Comparison of ENCODE assay signal across 22 cellular contexts in genomic region chr6:165922309-165922794, GRCh38.
DNase-seq lines count a peak whose midpoint lies in the region; ATAC-seq and TF ChIP-seq lines count a peak whose summit lies in the region.
"Had no signal": no experiment of that assay in that cellular context is flagged by ENCODE, and none has a peak within 500 bp of the region (broad histone marks: within the 10 kb centered on the region; RNA-seq: fewer than 3 reads in every experiment).

No MANE protein-coding gene starts in this region.

- in situ Hi-C loops in GM13977 (cut with MboI; ENCODE audit: low pct_unique_long_range_greater_than_20kb, low sequenced_read_pairs, unreplicated experiment): no loop called here

- no peaks in the 10 kb centered on the region for H3K36me3 ChIP-seq in MG63
- H3K36me3 ChIP-seq: neural progenitor cell, thyroid gland had no signal

- no peaks in the 10 kb centered on the region for H3K27me3 ChIP-seq in MG63
- H3K27me3 ChIP-seq: neural progenitor cell, thyroid gland had no signal

- no peaks in the 10 kb centered on the region for H3K9me3 Mint-ChIP-seq in activated naive CD8-positive, alpha-beta T cell treated with anti-CD3 and anti-CD28 coated beads, Interleukin-2, amount 50 U/mL, for 24 hours
- H3K9me3 Mint-ChIP-seq in activated T-helper 2 cell treated with anti-CD3 and anti-CD28 coated beads, Interferon-gamma antibody, Interleukin-2, Interleukin-4, amounts not matched to agents 10 μg/mL and 5 μg/mL and 100 μg/mL, durations not matched to agents 14 hours and 24 hours and 36 hours: no peaks in the 10 kb centered on the region
- H3K9me3 Mint-ChIP-seq: activated naive CD8-positive, alpha-beta T cell treated with anti-CD3 and anti-CD28 coated beads, Interleukin-2, amount 10 ng/mL, durations not matched to agents 7 days and 5 days; central memory CD8-positive, alpha-beta T cell; effector memory CD8-positive, alpha-beta T cell; neural progenitor cell had no signal

- peaks cover 14% of the 10 kb centered on the region for H3K27me3 Mint-ChIP-seq in activated naive CD8-positive, alpha-beta T cell treated with anti-CD3 and anti-CD28 coated beads, Interleukin-2, amount 50 U/mL, for 24 hours
- H3K27me3 Mint-ChIP-seq in activated T-helper 2 cell treated with anti-CD3 and anti-CD28 coated beads, Interferon-gamma antibody, Interleukin-2, Interleukin-4, amounts not matched to agents 10 μg/mL and 5 μg/mL and 100 μg/mL, durations not matched to agents 14 hours and 24 hours and 36 hours (ENCODE audit: low read depth): no peaks in the 10 kb centered on the region
- H3K27me3 Mint-ChIP-seq: activated naive CD8-positive, alpha-beta T cell treated with anti-CD3 and anti-CD28 coated beads, Interleukin-2, amount 10 ng/mL, durations not matched to agents 7 days and 5 days had no signal

- ATAC-seq in activated naive CD8-positive, alpha-beta T cell treated with anti-CD3 and anti-CD28 coated beads, Interleukin-2, amount 50 U/mL, for 24 hours: no peak
- ATAC-seq in GM19463 (IDR thresholded peaks at IDR 0.05; ENCODE audit: unreplicated experiment): no peak
- ATAC-seq: effector memory CD8-positive, alpha-beta T cell; K562 had no signal

- no peaks in the 10 kb centered on the region for H3K36me3 Mint-ChIP-seq in activated naive CD8-positive, alpha-beta T cell treated with anti-CD3 and anti-CD28 coated beads, Interleukin-2, amount 50 U/mL, for 24 hours (ENCODE audit: low read depth)
- no peaks in the 10 kb centered on the region for H3K36me3 Mint-ChIP-seq in activated T-helper 2 cell treated with anti-CD3 and anti-CD28 coated beads, Interferon-gamma antibody, Interleukin-2, Interleukin-4, amounts not matched to agents 10 μg/mL and 5 μg/mL and 100 μg/mL, durations not matched to agents 14 hours and 24 hours and 36 hours (ENCODE audit: low read depth)
- H3K36me3 Mint-ChIP-seq: activated naive CD8-positive, alpha-beta T cell treated with anti-CD3 and anti-CD28 coated beads, Interleukin-2, amount 10 ng/mL, durations not matched to agents 7 days and 5 days; neural progenitor cell had no signal

- DNase-seq in COLO829 (ENCODE audit: low spot score) (peak; percentile 96), MG63 (peak; percentile 83), cerebellum (ENCODE audit: low spot score) (peak; percentile 16), myocyte (ENCODE audit: low read depth) (peak; percentile 78), GM13977 (ENCODE audit: low spot score) (no peak)
- DNase-seq in activated naive CD8-positive, alpha-beta T cell treated with anti-CD3 and anti-CD28 coated beads, Interleukin-2, amount 50 U/mL, for 24 hours: no peak
- no peak for DNase-seq in activated T-helper 2 cell treated with anti-CD3 and anti-CD28 coated beads, Interferon-gamma antibody, Interleukin-2, Interleukin-4, amounts not matched to agents 10 μg/mL and 5 μg/mL and 100 μg/mL, durations not matched to agents 14 hours and 24 hours and 36 hours (ENCODE audit: low spot score)
- DNase-seq: activated CD8-positive, alpha-beta memory T cell treated with anti-CD3 and anti-CD28 coated beads for 24 hours; activated naive CD8-positive, alpha-beta T cell treated with anti-CD3 and anti-CD28 coated beads, Interleukin-2, amount 10 ng/mL, durations not matched to agents 7 days and 5 days; DMS153; effector memory CD8-positive, alpha-beta T cell; hippocampal formation; midbrain; NCI-H2081 treated with DMSO at 0.1 percent for 48 hours; NCI-H510A; stimulated activated CD4-positive, alpha-beta T cell treated with anti-CD3 and anti-CD28 coated beads, Interleukin-15, amount 100 ng/mL, for 24 hours; stimulated activated naive CD4-positive, alpha-beta T cell; thyroid gland had no signal

- H3K4me3 Mint-ChIP-seq in activated naive CD8-positive, alpha-beta T cell treated with anti-CD3 and anti-CD28 coated beads, Interleukin-2, amount 50 U/mL, for 24 hours: no peak overlapping the region
- no peak overlapping the region for H3K4me3 Mint-ChIP-seq in activated T-helper 2 cell treated with anti-CD3 and anti-CD28 coated beads, Interferon-gamma antibody, Interleukin-2, Interleukin-4, amounts not matched to agents 10 μg/mL and 5 μg/mL and 100 μg/mL, durations not matched to agents 14 hours and 24 hours and 36 hours (ENCODE audit: low read depth)
- H3K4me3 Mint-ChIP-seq: activated naive CD8-positive, alpha-beta T cell treated with anti-CD3 and anti-CD28 coated beads, Interleukin-2, amount 10 ng/mL, durations not matched to agents 7 days and 5 days; central memory CD8-positive, alpha-beta T cell; effector memory CD8-positive, alpha-beta T cell; neural progenitor cell had no signal

- no peaks in the 10 kb centered on the region for H3K4me1 Mint-ChIP-seq in activated naive CD8-positive, alpha-beta T cell treated with anti-CD3 and anti-CD28 coated beads, Interleukin-2, amount 50 U/mL, for 24 hours
- H3K4me1 Mint-ChIP-seq in activated T-helper 2 cell treated with anti-CD3 and anti-CD28 coated beads, Interferon-gamma antibody, Interleukin-2, Interleukin-4, amounts not matched to agents 10 μg/mL and 5 μg/mL and 100 μg/mL, durations not matched to agents 14 hours and 24 hours and 36 hours (ENCODE audit: low read depth): no peaks in the 10 kb centered on the region
- H3K4me1 Mint-ChIP-seq: activated naive CD8-positive, alpha-beta T cell treated with anti-CD3 and anti-CD28 coated beads, Interleukin-2, amount 10 ng/mL, durations not matched to agents 7 days and 5 days; central memory CD8-positive, alpha-beta T cell; neural progenitor cell had no signal

- peaks cover 4% of the 10 kb centered on the region; the same call in 1 of the 2 replicates for H3K9me3 ChIP-seq in MG63
- H3K9me3 ChIP-seq: thyroid gland had no signal

- H3K4me3 ChIP-seq in MG63: no peak overlapping the region
- H3K4me3 ChIP-seq: K562, neural progenitor cell, thyroid gland had no signal

- no peak for TF ChIP-seq CTCF in GM13977 (IDR thresholded peaks at IDR 0.05; ENCODE audit: extremely low read depth, insufficient read depth, missing control alignments)

- intact Hi-C loops in activated T-helper 2 cell treated with anti-CD3 and anti-CD28 coated beads, Interferon-gamma antibody, Interleukin-2, Interleukin-4, amounts not matched to agents 10 μg/mL and 5 μg/mL and 100 μg/mL, durations not matched to agents 14 hours and 24 hours and 36 hours (cut with micrococcal nuclease): no loop called here

- H3K27ac Mint-ChIP-seq in activated naive CD8-positive, alpha-beta T cell treated with anti-CD3 and anti-CD28 coated beads, Interleukin-2, amount 50 U/mL, for 24 hours: no peak overlapping the region
- no peak overlapping the region for H3K27ac Mint-ChIP-seq in activated T-helper 2 cell treated with anti-CD3 and anti-CD28 coated beads, Interferon-gamma antibody, Interleukin-2, Interleukin-4, amounts not matched to agents 10 μg/mL and 5 μg/mL and 100 μg/mL, durations not matched to agents 14 hours and 24 hours and 36 hours
- H3K27ac Mint-ChIP-seq: activated naive CD8-positive, alpha-beta T cell treated with anti-CD3 and anti-CD28 coated beads, Interleukin-2, amount 10 ng/mL, durations not matched to agents 7 days and 5 days; effector memory CD8-positive, alpha-beta T cell; neural progenitor cell had no signal

Comparison
In these comparisons a context has a peak if more than half of its experiments do, and no peak if none do; other contexts are left out.
1. DNase-seq: peak in COLO829 (single experiment), MG63 (single experiment), cerebellum (single experiment) and myocyte (single experiment); none in activated naive CD8-positive, alpha-beta T cell treated with anti-CD3 and anti-CD28 coated beads, Interleukin-2, amount 50 U/mL, for 24 hours (single experiment), GM13977 (single experiment) and activated T-helper 2 cell treated with anti-CD3 and anti-CD28 coated beads, Interferon-gamma antibody, Interleukin-2, Interleukin-4, amounts not matched to agents 10 μg/mL and 5 μg/mL and 100 μg/mL, durations not matched to agents 14 hours and 24 hours and 36 hours (single experiment).